Comparison of ENCODE assay signal across 8 cellular contexts in the genomic region with DNA sequence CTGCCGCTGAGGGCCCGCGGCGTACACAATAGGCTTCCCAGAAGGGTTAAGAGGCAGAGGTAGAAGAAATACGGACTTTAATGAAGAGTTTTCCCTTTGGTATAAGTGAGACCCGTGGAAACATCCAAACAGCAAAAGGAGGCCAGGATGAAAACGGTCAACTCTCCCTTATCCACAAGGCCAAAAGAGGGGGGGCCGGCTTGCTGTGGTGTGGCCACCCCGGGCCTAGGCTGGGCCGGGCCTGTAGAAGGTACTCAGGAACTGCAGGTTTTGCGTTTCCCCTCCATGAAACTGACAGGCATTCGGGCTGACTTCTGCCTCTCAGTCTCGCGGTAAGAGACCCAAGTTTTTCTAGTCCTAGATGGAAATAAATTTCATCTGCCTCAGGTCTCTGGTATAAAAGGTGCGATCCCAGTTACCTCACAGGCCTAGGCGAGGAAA. TPM values are rescaled to one million over a fixed set of nuclear protein-coding genes. Genes with fewer than 3 reads are reported as not detected.
DNase-seq lines count a peak whose midpoint lies in the region; ATAC-seq and TF ChIP-seq lines count a peak whose summit lies in the region.

No MANE protein-coding gene starts in this region.

- H3K4me2 ChIP-seq in neural cell (ENCODE audit: low read length): peak overlapping the region; percentile 80

- no peaks in the 10 kb centered on the region for H3F3A ChIP-seq in neural cell (ENCODE audit: insufficient read depth, low read length, poor library complexity, severe bottlenecking)

- TF ChIP-seq RAD21 in neural cell (conservative IDR thresholded peaks at IDR 0.05): no peak

- H4K20me1 ChIP-seq in neural cell (ENCODE audit: insufficient read depth): no peaks in the 10 kb centered on the region

- peak overlapping the region; percentile 98 for H3K9ac ChIP-seq in neural cell (ENCODE audit: low read length)

- peaks cover 9% of the 10 kb centered on the region for H3K27me3 Mint-ChIP-seq in HFFc6 (ENCODE audit: insufficient read depth)

- DNase-seq in ELR (ENCODE audit: low read depth): peak; percentile 56
- no peak for DNase-seq in HFFc6
- no peak for DNase-seq in activated CD8-positive, alpha-beta memory T cell treated with anti-CD3 and anti-CD28 coated beads for 24 hours
- no peak for DNase-seq in SIG-M5 treated with dmso at 0.1 percent for 504 hours (lab: John Stamatoyannopoulos, UW; ENCODE audit: unreplicated experiment)
- no peak for DNase-seq in activated CD4-positive, alpha-beta T cell treated with anti-CD3 and anti-CD28 coated beads, Interleukin-2, amount 50 U/mL, for 1 hour

- peaks cover 3 to 6% of the 10 kb centered on the region in 2 donors for H3K4me1 ChIP-seq in esophagus (ENCODE audit: control insufficient read depth in 2 of 2, insufficient read depth in 2 of 2, low read length in 1 of 2)

- peak overlapping the region; percentile 89 to 95 for H3K4me3 ChIP-seq in esophagus (ENCODE audit: low read depth in 1 of 2, low read length in 2 of 2)
- H3K4me3 ChIP-seq in neural cell (ENCODE audit: low read length): peak overlapping the region; percentile 98

- H3K9me3 Mint-ChIP-seq in HFFc6: no peaks in the 10 kb centered on the region

- TF ChIP-seq CTCF in HFFc6 (IDR thresholded peaks at IDR 0.05) (no peak), neural cell (IDR thresholded peaks at IDR 0.05; ENCODE audit: poor library complexity, severe bottlenecking) (no peak)

- peak overlapping the region; percentile 85 for H3K4me3 Mint-ChIP-seq in HFFc6

- no peaks in the 10 kb centered on the region for H3K9me2 ChIP-seq in neural cell (ENCODE audit: insufficient read depth, low read length)

- peak overlapping the region; percentile 89 for H3K27ac Mint-ChIP-seq in HFFc6

- H3K27me3 ChIP-seq in esophagus (ENCODE audit: control insufficient read depth in 1 of 2, insufficient read depth in 2 of 2, low read length in 2 of 2) (no peaks in the 10 kb centered on the region), neural cell (ENCODE audit: insufficient read depth, low read depth, low read length) (no peaks in the 10 kb centered on the region)

- peak; percentile 4 for ATAC-seq in SK-N-SH treated with all-trans-retinoic acid at 6 μM for 48 hours

- H3K27ac ChIP-seq in esophagus (ENCODE audit: low read depth in 2 of 2, low read length in 1 of 2) (peak overlapping the region; percentile 95 to 99), neural cell (ENCODE audit: low read length) (peak overlapping the region; percentile 95)

- peaks cover 24% of the 10 kb centered on the region for H3K79me2 ChIP-seq in neural cell (replicated peaks; ENCODE audit: insufficient read depth, low read length)

- peaks cover 24% of the 10 kb centered on the region for H3K36me3 Mint-ChIP-seq in HFFc6 (ENCODE audit: low read depth)

- TF ChIP-seq EP300 in neural cell (conservative IDR thresholded peaks at IDR 0.05; ENCODE audit: poor library complexity, severe bottlenecking): no peak

- H3K36me3 ChIP-seq in esophagus (ENCODE audit: control insufficient read depth in 2 of 2, insufficient read depth in 2 of 2, low read length in 1 of 2): peaks cover 13 to 39% of the 10 kb centered on the region in 2 donors
- no peaks in the 10 kb centered on the region for H3K36me3 ChIP-seq in neural cell (ENCODE audit: insufficient read depth, low read length)

- WGBS in esophagus, 2 donors: 3 to 4% methylated on average over 16 of the region's 16 CpGs

- peaks cover 53% of the 10 kb centered on the region for H3K4me1 Mint-ChIP-seq in HFFc6 (ENCODE audit: low read depth)

- H3K9me3 ChIP-seq in esophagus (ENCODE audit: control insufficient read depth in 2 of 2, insufficient read depth in 1 of 2, low read depth in 1 of 2, low read length in 1 of 2): no peaks in the 10 kb centered on the region
- H3K9me3 ChIP-seq in neural cell (ENCODE audit: low read length): no peaks in the 10 kb centered on the region

- peak overlapping the region; percentile 93 for H2AFZ ChIP-seq in neural cell (ENCODE audit: low read depth, low read length)

TF ChIP-seq in SK-N-SH treated with all-trans-retinoic acid at 6 μM for 48 hours, 23 proteins besides CTCF, POLR2A, EP300 and RAD21 (continues in another document):
- TF ChIP-seq TOX (CRISPR knock-in tag; IDR thresholded peaks at IDR 0.05; ENCODE audit: borderline replicate concordance): no peak
- TF ChIP-seq RARB (CRISPR knock-in tag; IDR thresholded peaks at IDR 0.05): no peak
- TF ChIP-seq GLIS3 (CRISPR knock-in tag; IDR thresholded peaks at IDR 0.05): no peak
- no peak for TF ChIP-seq ZNF8 (CRISPR knock-in tag; IDR thresholded peaks at IDR 0.05)
- no peak for TF ChIP-seq CSDC2 (CRISPR knock-in tag; IDR thresholded peaks at IDR 0.05)
- TF ChIP-seq PPARA (CRISPR knock-in tag; IDR thresholded peaks at IDR 0.05; ENCODE audit: borderline replicate concordance): no peak
- no peak for TF ChIP-seq ZFP30 (CRISPR knock-in tag; IDR thresholded peaks at IDR 0.05)
- no peak for TF ChIP-seq TCF4 (CRISPR knock-in tag; IDR thresholded peaks at IDR 0.05; ENCODE audit: borderline replicate concordance)
- no peak for TF ChIP-seq ZC3H10 (CRISPR knock-in tag; IDR thresholded peaks at IDR 0.05)
- no peak for TF ChIP-seq ESRRG (CRISPR knock-in tag; IDR thresholded peaks at IDR 0.05)
- TF ChIP-seq, protein P1, sequence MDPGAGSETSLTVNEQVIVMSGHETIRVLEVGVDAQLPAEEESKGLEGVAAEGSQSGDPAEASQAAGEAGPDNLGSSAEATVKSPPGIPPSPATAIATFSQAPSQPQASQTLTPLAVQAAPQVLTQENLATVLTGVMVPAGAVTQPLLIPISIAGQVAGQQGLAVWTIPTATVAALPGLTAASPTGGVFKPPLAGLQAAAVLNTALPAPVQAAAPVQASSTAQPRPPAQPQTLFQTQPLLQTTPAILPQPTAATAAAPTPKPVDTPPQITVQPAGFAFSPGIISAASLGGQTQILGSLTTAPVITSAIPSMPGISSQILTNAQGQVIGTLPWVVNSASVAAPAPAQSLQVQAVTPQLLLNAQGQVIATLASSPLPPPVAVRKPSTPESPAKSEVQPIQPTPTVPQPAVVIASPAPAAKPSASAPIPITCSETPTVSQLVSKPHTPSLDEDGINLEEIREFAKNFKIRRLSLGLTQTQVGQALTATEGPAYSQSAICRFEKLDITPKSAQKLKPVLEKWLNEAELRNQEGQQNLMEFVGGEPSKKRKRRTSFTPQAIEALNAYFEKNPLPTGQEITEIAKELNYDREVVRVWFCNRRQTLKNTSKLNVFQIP (CRISPR knock-in tag; IDR thresholded peaks at IDR 0.05; ENCODE audit: borderline replicate concordance, low read depth): no peak

TF ChIP-seq in neural cell, 6 proteins besides CTCF, POLR2A, EP300 and RAD21:
- TF ChIP-seq SMC3 (conservative IDR thresholded peaks at IDR 0.05; ENCODE audit: poor library complexity) (no peak), TAF1 (IDR thresholded peaks at IDR 0.05; ENCODE audit: low read depth) (no peak), MXI1 (conservative IDR thresholded peaks at IDR 0.05; ENCODE audit: poor library complexity, severe bottlenecking) (no peak)

RNA-seq across cellular contexts. Expression of a gene that starts 0.7 kb away (rescaled TPM):
- total RNA-seq in HFFc6 (2021; fragmentation: NEBNext Ultra II Directional; extraction: Animal tissue kit (Norgen Biotek cat#: 25700)): 10 to 100 TPM; 19.9 to 23.7 (median 21.3) TPM
- polyA plus RNA-seq in esophagus (10 to 100 TPM; 14.3 to 15.8 TPM), neural cell (13.4 and 16.6 TPM in 2 replicates)
- polyA minus RNA-seq in neural cell: 16.6 and 17.4 TPM in 2 replicates

RNA-seq across cellular contexts. Expression of a gene that starts 6.4 kb away (rescaled TPM):
- 10 to 100 TPM; 26.4 to 42.5 (median 28.1) TPM for total RNA-seq in HFFc6 (2021; fragmentation: NEBNext Ultra II Directional; extraction: Animal tissue kit (Norgen Biotek cat#: 25700))
- polyA plus RNA-seq in esophagus (10 to 100 TPM; 18.3 to 25.7 TPM), neural cell (5.4 and 6.5 TPM in 2 replicates)
- polyA minus RNA-seq in neural cell: 3.5 and 4.1 TPM in 2 replicates

RNA-seq across cellular contexts. Expression of a gene that starts 8.3 kb away (rescaled TPM):
- total RNA-seq in HFFc6 (2021; fragmentation: NEBNext Ultra II Directional; extraction: Animal tissue kit (Norgen Biotek cat#: 25700)): 100 to 1,000 TPM; 371 to 461 (median 401) TPM
- polyA plus RNA-seq in esophagus (10 to 100 TPM; 28.8 to 38.8 TPM), neural cell (4.7 and 9.5 TPM in 2 replicates)
- 3.2 and 5.8 TPM in 2 replicates for polyA minus RNA-seq in neural cell

RNA-seq across cellular contexts. Expression of a gene that starts 12.2 kb away (rescaled TPM):
- total RNA-seq in HFFc6 (2021; fragmentation: NEBNext Ultra II Directional; extraction: Animal tissue kit (Norgen Biotek cat#: 25700)): 100 to 1,000 TPM in 3 of 6 experiments, 10 to 100 TPM in 3; 52.7 to 111 (median 98.8) TPM
- polyA plus RNA-seq in esophagus (10 to 100 TPM in 1 of 2 donors, 1 to 10 TPM in 1; 8.9 to 74.3 TPM), neural cell (22.4 and 29.0 TPM in 2 replicates)
- polyA minus RNA-seq in neural cell: 8.8 and 11.6 TPM in 2 replicates

RNA-seq across cellular contexts. Expression of a gene that starts 20.9 kb away (rescaled TPM):
- 10 to 100 TPM; 25.1 to 35.3 (median 29.6) TPM for total RNA-seq in HFFc6 (2021; fragmentation: NEBNext Ultra II Directional; extraction: Animal tissue kit (Norgen Biotek cat#: 25700))
- 10 to 100 TPM; 27.1 TPM for polyA plus RNA-seq in esophagus
- 68.6 and 79.5 TPM in 2 replicates for polyA plus RNA-seq in neural cell
- polyA minus RNA-seq in neural cell: 37.5 and 39.2 TPM in 2 replicates
